ENCODE assay signal across 16 cellular contexts in the genomic region with DNA sequence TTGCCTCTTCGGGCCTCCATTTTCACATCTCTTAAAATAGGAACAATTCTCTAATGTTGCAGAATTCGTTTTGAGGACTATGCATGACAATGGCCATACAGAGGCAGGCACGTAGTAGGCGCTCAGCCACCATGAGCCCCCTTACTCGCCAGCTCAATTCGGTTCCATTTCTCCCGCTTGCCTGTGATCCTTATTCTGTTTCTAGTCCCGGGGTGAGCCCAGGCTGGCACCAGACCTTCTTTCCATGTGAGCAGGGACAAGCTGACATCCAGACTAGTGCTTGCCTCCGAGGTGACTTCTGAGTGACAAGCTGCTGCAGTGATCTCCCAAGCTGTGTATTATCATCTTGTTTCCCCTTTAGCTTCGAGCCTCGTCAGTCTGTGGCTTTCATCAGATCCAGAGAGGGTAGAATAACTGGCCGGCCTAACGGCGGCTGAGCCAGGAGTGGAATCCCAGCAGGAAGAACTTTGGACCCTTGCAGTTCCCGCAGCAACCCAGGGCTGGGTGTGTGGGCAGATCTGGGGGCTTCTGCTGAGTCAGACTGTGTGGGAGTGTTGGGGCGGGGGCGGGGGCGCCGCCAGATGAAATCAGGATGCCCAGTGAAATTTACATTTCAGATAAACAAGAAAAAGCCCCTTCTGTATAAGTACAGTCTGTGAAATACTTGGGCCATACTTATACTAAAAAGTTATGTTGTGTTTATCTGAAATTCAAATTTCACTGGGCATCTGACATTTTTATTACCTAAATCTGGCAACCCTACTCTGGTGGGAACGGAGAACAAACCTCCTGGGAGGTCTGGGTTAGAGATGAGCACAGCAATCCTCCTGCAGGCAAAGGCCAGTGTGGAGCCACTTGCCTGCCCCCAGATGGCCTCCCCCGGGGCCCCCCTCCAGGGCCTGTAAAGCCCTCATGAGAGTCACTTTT. TPM values are rescaled to one million over a fixed set of nuclear protein-coding genes. Genes with fewer than 3 reads are reported as not detected.
DNase-seq lines count a peak whose midpoint lies in the region; ATAC-seq, FAIRE-seq and TF ChIP-seq lines count a peak whose summit lies in the region.
"Had no signal": no experiment of that assay in that cellular context is flagged by ENCODE, and none has a peak within 500 bp of the region (broad histone marks: within the 10 kb centered on the region; RNA-seq: fewer than 3 reads in every experiment).

No MANE protein-coding gene starts in this region.

- POLR2A ChIA-PET in A549 (lab: Yijun Ruan, JAX), result no interaction called here

- WGBS in A549 (ENCODE audit: missing lambda C conversion rate), result 61% methylated on average over 21 of the region's 21 CpGs
- WGBS in psoas muscle, 3 donors, result 71 to 76% (median 75%) methylated on average over 21 of the region's 21 CpGs

- peak overlapping the region; percentile 40 for H3K9ac ChIP-seq in SK-N-MC (ENCODE audit: insufficient read length)

- H3K4me3 ChIP-seq in A549, result no peak overlapping the region
- H3K4me3 ChIP-seq in SK-N-MC, result peak overlapping the region; percentile 54
- peak overlapping the region; percentile 14 for H3K4me3 ChIP-seq in fibroblast of villous mesenchyme (ENCODE audit: low read depth, low read length)
- H3K4me3 ChIP-seq in psoas muscle, result no peak overlapping the region
- H3K4me3 ChIP-seq: thoracic aorta had no signal

- peak overlapping the region; percentile 55 for H3K4me3 Mint-ChIP-seq in nephron progenitor cell
- no peak overlapping the region for H3K4me3 Mint-ChIP-seq in T-helper 17 cell
- H3K4me3 Mint-ChIP-seq: activated CD8-positive, alpha-beta T cell treated with anti-CD3 and anti-CD28 coated beads, Interleukin-2, amount 10 ng/mL, durations not matched to agents 7 days and 5 days had no signal

- H3K36me3 Mint-ChIP-seq in nephron progenitor cell (ENCODE audit: low read depth), result no peaks in the 10 kb centered on the region
- H3K36me3 Mint-ChIP-seq in T-helper 17 cell (ENCODE audit: low read depth), result peaks cover 4% of the 10 kb centered on the region

- TF ChIP-seq POLR2A in A549 (IDR thresholded peaks at IDR 0.05; ENCODE audit: low read length), result no peak

- intact Hi-C loops in psoas muscle (cut with DNase I), result no loop called here

- no peak for TF ChIP-seq EP300 in A549 (IDR thresholded peaks at IDR 0.05)

- peak overlapping the region; percentile 17; the same call in 1 of the 3 replicates for H3K4me2 ChIP-seq in A549

- H3K27me3 Mint-ChIP-seq in nephron progenitor cell (ENCODE audit: low read depth, poor library complexity) (peaks cover 5% of the 10 kb centered on the region), T-helper 17 cell (peaks cover 22% of the 10 kb centered on the region)

- CTCF ChIA-PET in A549 (lab: Yijun Ruan, JAX), result interaction anchor here (0.9 to 2.7 kb wide), 2 partner anchors 10 to 19 kb away, joined by 4 to 11 read pairs; partner anchors contain the start of gene BANF2

- TF ChIP-seq RAD21 in A549 (conservative IDR thresholded peaks at IDR 0.05 in 1 of 2, IDR thresholded peaks at IDR 0.05 in 1 of 2), result no peak

- H3K27me3 ChIP-seq in psoas muscle (ENCODE audit: insufficient read depth in 3 of 3, low read length in 2 of 3), result no peaks in the 10 kb centered on the region
- H3K27me3 ChIP-seq: foreskin keratinocyte had no signal

- peaks cover 48% of the 10 kb centered on the region for H3K4me1 Mint-ChIP-seq in nephron progenitor cell
- H3K4me1 Mint-ChIP-seq in T-helper 17 cell, result no peaks in the 10 kb centered on the region

- FAIRE-seq in A549 (lab: Jason Lieb, UNC), result no peak

- ATAC-seq in A549 (peak in 1 of 2 experiments; percentile 16; a peak in 1 of 6 replicates), psoas muscle (no peak), T-helper 17 cell (no peak)
- ATAC-seq: activated CD8-positive, alpha-beta T cell treated with anti-CD3 and anti-CD28 coated beads, Interleukin-2, amount 10 ng/mL, durations not matched to agents 7 days and 5 days; foreskin keratinocyte had no signal

- H3K9me3 ChIP-seq in A549, result no peaks in the 10 kb centered on the region
- no peaks in the 10 kb centered on the region for H3K9me3 ChIP-seq in SK-N-MC (ENCODE audit: low read depth, low read length)
- H3K9me3 ChIP-seq in psoas muscle, result no peaks in the 10 kb centered on the region
- no peaks in the 10 kb centered on the region for H3K9me3 ChIP-seq in T-helper 17 cell (ENCODE audit: control insufficient read depth, low read length, poor library complexity, severe bottlenecking)
- H3K9me3 ChIP-seq: thoracic aorta had no signal

- no peak for TF ChIP-seq CTCF in A549 (IDR thresholded peaks at IDR 0.05)
- no peak for TF ChIP-seq CTCF in fibroblast of villous mesenchyme (IDR thresholded peaks at IDR 0.05; ENCODE audit: insufficient read depth, low read depth, low read length)
- no peak for TF ChIP-seq CTCF in nephron progenitor cell (IDR thresholded peaks at IDR 0.05)
- no peak for TF ChIP-seq CTCF in psoas muscle (IDR thresholded peaks at IDR 0.05)

- H3K4me1 ChIP-seq in A549, result 0 out of 3 replicates have a peak, but pooled peaks cover 4% of the 10 kb centered on the region
- no peaks in the 10 kb centered on the region for H3K4me1 ChIP-seq in psoas muscle
- H3K4me1 ChIP-seq: foreskin keratinocyte had no signal

- H3K27ac Mint-ChIP-seq in nephron progenitor cell (peak overlapping the region; percentile 57), T-helper 17 cell (no peak overlapping the region)
- H3K27ac Mint-ChIP-seq: activated CD8-positive, alpha-beta T cell treated with anti-CD3 and anti-CD28 coated beads, Interleukin-2, amount 10 ng/mL, durations not matched to agents 7 days and 5 days had no signal

- H3K27ac ChIP-seq in A549 (no peak overlapping the region), SK-N-MC (peak overlapping the region; percentile 38), psoas muscle (no peak overlapping the region)
- H3K27ac ChIP-seq: foreskin keratinocyte, thoracic aorta had no signal

- DNase-seq in A549 (ENCODE audit: low read depth in 1 of 2, low spot score in 1 of 2) (no peak), SK-N-MC (ENCODE audit: low read depth, low spot score) (no peak), fibroblast of villous mesenchyme (ENCODE audit: low read depth) (peak; percentile 95), nephron progenitor cell (peak; percentile 36), psoas muscle (no peak), epidermal melanocyte (ENCODE audit: insufficient read length, low spot score) (no peak), T-helper 17 cell (no peak), globus pallidus (ENCODE audit: low spot score) (no peak)
- DNase-seq: activated CD8-positive, alpha-beta T cell treated with anti-CD3 and anti-CD28 coated beads, Interleukin-2, amount 10 ng/mL, durations not matched to agents 7 days and 5 days; activated naive CD4-positive, alpha-beta T cell; cortex of kidney; foreskin keratinocyte; NCI-H2029 had no signal

- no peaks in the 10 kb centered on the region for H3K9me3 Mint-ChIP-seq in nephron progenitor cell

- H3K36me3 ChIP-seq in SK-N-MC (ENCODE audit: insufficient read depth, low read length) (no peaks in the 10 kb centered on the region), psoas muscle (ENCODE audit: insufficient read depth in 1 of 2, low read depth in 1 of 2) (no peaks in the 10 kb centered on the region)
- H3K36me3 ChIP-seq: thoracic aorta had no signal

TF ChIP-seq in A549, 52 proteins besides CTCF, POLR2A, EP300 and RAD21:
- TF ChIP-seq RNF2 (IDR thresholded peaks at IDR 0.05; ENCODE audit: borderline replicate concordance, low read depth), result no peak
- TF ChIP-seq TFCP2L1 (CRISPR knock-in tag; IDR thresholded peaks at IDR 0.05), result no peak
- TF ChIP-seq, protein P1, sequence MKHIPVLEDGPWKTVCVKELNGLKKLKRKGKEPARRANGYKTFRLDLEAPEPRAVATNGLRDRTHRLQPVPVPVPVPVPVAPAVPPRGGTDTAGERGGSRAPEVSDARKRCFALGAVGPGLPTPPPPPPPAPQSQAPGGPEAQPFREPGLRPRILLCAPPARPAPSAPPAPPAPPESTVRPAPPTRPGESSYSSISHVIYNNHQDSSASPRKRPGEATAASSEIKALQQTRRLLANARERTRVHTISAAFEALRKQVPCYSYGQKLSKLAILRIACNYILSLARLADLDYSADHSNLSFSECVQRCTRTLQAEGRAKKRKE (CRISPR knock-in tag; IDR thresholded peaks at IDR 0.05; ENCODE audit: low read depth), result no peak
- no peak for TF ChIP-seq HES2 (IDR thresholded peaks at IDR 0.05)
TF ChIP-seq in A549: peak in this region for 0.

RNA-seq across cellular contexts. Expression of gene BANF2, which starts 10.9 kb away (rescaled TPM):
- polyA plus RNA-seq in A549 (2011; rRNA removed), result not detected in 2 replicates
- polyA plus RNA-seq in A549 (2012; cell fraction: cytosol; rRNA removed), result not detected in 2 replicates
- not detected in 2 replicates for polyA plus RNA-seq in A549 (2012; cell fraction: nucleus; rRNA removed)
- polyA plus RNA-seq in A549 (2017; fragmentation: RNase III; extraction: RNeasy Plus Mini Kit Qiagen cat#74134 plus additional on column Dnase treatment), result not detected in 3 replicates
- polyA minus RNA-seq in A549 (2011; rRNA and poly(A)+ RNA removed), result not detected in 2 replicates
- not detected in 2 replicates for total RNA-seq in fibroblast of villous mesenchyme
- total RNA-seq in psoas muscle, result not detected
- not detected for polyA plus RNA-seq in psoas muscle
- not detected for total RNA-seq in T-helper 17 cell
- total RNA-seq: A673; activated CD8-positive, alpha-beta T cell treated with anti-CD3 and anti-CD28 coated beads, Interleukin-2, amount 10 ng/mL, durations not matched to agents 7 days and 5 days; foreskin keratinocyte; lower leg skin; thoracic aorta had no signal
- polyA plus RNA-seq: foreskin keratinocyte had no signal

RNA-seq across cellular contexts. Expression of gene RRBP1, which starts 28.6 kb away (rescaled TPM):
- polyA plus RNA-seq in A549 (2011; rRNA removed) (51.6 and 56.5 TPM in 2 replicates), A549 (2017; fragmentation: RNase III; extraction: RNeasy Plus Mini Kit Qiagen cat#74134 plus additional on column Dnase treatment) (71.2 to 81.8 TPM (median 79.6 TPM) in 3 replicates), psoas muscle (10 to 100 TPM; 14.2 to 30.3 (median 19.1) TPM)
- polyA plus RNA-seq in A549 (2012; cell fraction: cytosol; rRNA removed), result 37.9 and 38.9 TPM in 2 replicates
- 98.9 and 119 TPM in 2 replicates for polyA plus RNA-seq in A549 (2012; cell fraction: nucleus; rRNA removed)
- polyA minus RNA-seq in A549 (2011; rRNA and poly(A)+ RNA removed), result 33.5 and 42.1 TPM in 2 replicates
- total RNA-seq in fibroblast of villous mesenchyme (123 and 136 TPM in 2 replicates), psoas muscle (10 to 100 TPM; 21.1 to 40.8 (median 22.6) TPM), T-helper 17 cell (10 to 100 TPM; 31.4 to 37.8 TPM)

Comparison
In these comparisons a context has a peak if more than half of its experiments do, and no peak if none do; other contexts are left out.
1. DNase-seq: peak in fibroblast of villous mesenchyme (single experiment) and nephron progenitor cell (single experiment); none in A549 (0 of 2), SK-N-MC (single experiment), psoas muscle (0 of 2), epidermal melanocyte (single experiment), T-helper 17 cell (0 of 3) and globus pallidus (single experiment).
2. H3K4me3 ChIP-seq: peak in SK-N-MC (single experiment) and fibroblast of villous mesenchyme (single experiment); none in A549 (single experiment) and psoas muscle (single experiment).